In the genomic region with DNA sequence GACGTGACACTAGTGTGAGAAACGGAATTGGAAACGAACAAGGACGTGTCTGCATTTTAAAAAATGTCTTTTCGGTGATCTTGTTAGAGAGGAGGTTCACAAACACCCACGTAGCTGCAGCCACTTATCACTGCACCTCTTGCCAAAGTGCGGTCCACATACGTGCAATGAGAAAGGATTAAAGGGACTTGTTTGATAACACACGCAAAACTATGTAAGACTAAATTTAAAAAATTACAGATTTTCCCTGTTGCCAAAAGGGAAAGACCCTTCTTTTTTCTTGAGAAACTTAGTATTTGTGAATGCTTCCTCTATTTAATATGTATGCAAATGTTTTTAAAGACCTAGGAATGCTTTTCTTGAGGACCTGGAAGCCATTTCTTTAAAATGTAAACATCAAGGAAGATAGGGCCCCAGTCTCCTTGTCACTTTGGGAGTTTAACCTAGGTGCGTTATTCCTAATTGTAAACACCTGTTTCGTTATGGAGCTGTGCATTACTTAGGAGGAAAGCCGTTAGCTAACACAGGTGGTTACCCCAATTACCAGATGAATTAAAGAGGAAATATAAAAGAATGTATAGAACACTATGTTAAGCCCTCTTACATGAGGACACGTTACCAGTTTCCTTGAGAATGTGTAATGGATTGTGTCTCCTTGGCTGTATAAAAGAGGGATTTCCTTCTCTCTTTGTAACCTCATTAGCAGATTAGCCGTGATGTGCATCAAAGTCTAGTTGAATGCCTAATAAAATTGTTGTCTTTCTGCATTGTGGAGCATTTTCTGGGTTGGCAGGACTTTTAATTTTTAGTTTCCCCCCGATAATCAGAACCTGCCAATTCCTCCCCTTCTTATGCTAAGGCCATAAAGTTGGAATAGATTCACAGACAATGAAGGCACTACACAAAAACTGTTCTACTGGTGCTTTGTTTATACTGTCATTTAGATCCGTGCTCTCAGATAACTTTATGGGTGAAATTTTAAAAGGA, we compare ENCODE assay signal across 8 cellular contexts. TPM values are rescaled to one million over a fixed set of nuclear protein-coding genes. Genes with fewer than 3 reads are reported as not detected.
A peak's percentile ranks its signal among the peaks of the same experiment; 100 is the strongest.
DNase-seq lines count a peak whose midpoint lies in the region; ATAC-seq, FAIRE-seq and TF ChIP-seq lines count a peak whose summit lies in the region.

No MANE protein-coding gene starts in this region.

- no peak for TF ChIP-seq POLR2A in GM12892 (IDR thresholded peaks at IDR 0.05; ENCODE audit: low read depth, low read length)

- H3K27ac ChIP-seq in neutrophil = peak overlapping the region; percentile 84

- TF ChIP-seq CTCF in endothelial cell (IDR thresholded peaks at IDR 0.05; ENCODE audit: unreplicated experiment) (no peak), neutrophil (IDR thresholded peaks at IDR 0.05) (no peak)

- peak overlapping the region; percentile 88 for H3K4me3 Mint-ChIP-seq in activated CD4-positive, alpha-beta T cell treated with anti-CD3 and anti-CD28 coated beads, Interleukin-2, amount 10 ng/mL, durations not matched to agents 7 days and 5 days
- peak overlapping the region; percentile 90 for H3K4me3 Mint-ChIP-seq in endothelial cell (ENCODE audit: unreplicated experiment)

- CTCF ChIA-PET in activated CD4-positive, alpha-beta T cell treated with anti-CD3 and anti-CD28 coated beads, Interleukin-2, amount 10 ng/mL, durations not matched to agents 7 days and 5 days (lab: Charles Lee) = interaction anchor here (0.6 kb wide), 1 partner anchor 117 kb away, joined by 3 read pairs; no protein-coding TSS in a partner anchor

- no peak for FAIRE-seq in GM12892 (lab: Jason Lieb, UNC)

- ATAC-seq in GM18519 (IDR thresholded peaks at IDR 0.05; ENCODE audit: low FRiP score, unreplicated experiment) = no peak

- no peak for DNase-seq in activated CD4-positive, alpha-beta T cell treated with anti-CD3 and anti-CD28 coated beads, Interleukin-2, amount 10 ng/mL, durations not matched to agents 7 days and 5 days
- DNase-seq in activated CD4-positive, alpha-beta T cell treated with anti-CD3 and anti-CD28 coated beads, Interleukin-2, amount 50 U/mL, for 48 hours = no peak
- DNase-seq in OCI-M1 (lab: John Stamatoyannopoulos, UW) (peak; percentile 74), endothelial cell (ENCODE audit: low spot score) (no peak), GM12892 (ENCODE audit: insufficient read length) (no peak), RPMI8226 (no peak)

- peaks cover 4% of the 10 kb centered on the region for H3K27me3 Mint-ChIP-seq in activated CD4-positive, alpha-beta T cell treated with anti-CD3 and anti-CD28 coated beads, Interleukin-2, amount 10 ng/mL, durations not matched to agents 7 days and 5 days
- H3K27me3 Mint-ChIP-seq in endothelial cell (ENCODE audit: unreplicated experiment) = peaks cover 11% of the 10 kb centered on the region

- H3K36me3 ChIP-seq in neutrophil = no peaks in the 10 kb centered on the region

- H3K36me3 Mint-ChIP-seq in activated CD4-positive, alpha-beta T cell treated with anti-CD3 and anti-CD28 coated beads, Interleukin-2, amount 10 ng/mL, durations not matched to agents 7 days and 5 days (ENCODE audit: low read depth) = peaks cover 12% of the 10 kb centered on the region
- no peaks in the 10 kb centered on the region for H3K36me3 Mint-ChIP-seq in endothelial cell (ENCODE audit: low read depth, unreplicated experiment)

- peaks cover 39% of the 10 kb centered on the region for H3K4me1 Mint-ChIP-seq in activated CD4-positive, alpha-beta T cell treated with anti-CD3 and anti-CD28 coated beads, Interleukin-2, amount 10 ng/mL, durations not matched to agents 7 days and 5 days
- peaks cover 18% of the 10 kb centered on the region for H3K4me1 Mint-ChIP-seq in endothelial cell (ENCODE audit: unreplicated experiment)

- H3K9me3 Mint-ChIP-seq in activated CD4-positive, alpha-beta T cell treated with anti-CD3 and anti-CD28 coated beads, Interleukin-2, amount 10 ng/mL, durations not matched to agents 7 days and 5 days = peaks cover 3% of the 10 kb centered on the region
- no peaks in the 10 kb centered on the region for H3K9me3 Mint-ChIP-seq in endothelial cell (ENCODE audit: unreplicated experiment)

- H3K27me3 ChIP-seq in neutrophil = no peaks in the 10 kb centered on the region

- H3K4me3 ChIP-seq in neutrophil (ENCODE audit: low read depth in 1 of 2, low read length in 1 of 2) = peak overlapping the region; percentile 76 to 90

- peaks cover 0 to 10% of the 10 kb centered on the region in 2 experiments for H3K4me1 ChIP-seq in neutrophil (ENCODE audit: control insufficient read depth in 1 of 2, insufficient read depth in 1 of 2, low read depth in 1 of 2, low read length in 1 of 2)

- POLR2A ChIA-PET in activated CD4-positive, alpha-beta T cell treated with anti-CD3 and anti-CD28 coated beads, Interleukin-2, amount 10 ng/mL, durations not matched to agents 7 days and 5 days (lab: Charles Lee) = no interaction called here

- peak overlapping the region; percentile 96 for H3K27ac Mint-ChIP-seq in activated CD4-positive, alpha-beta T cell treated with anti-CD3 and anti-CD28 coated beads, Interleukin-2, amount 10 ng/mL, durations not matched to agents 7 days and 5 days
- peak overlapping the region; percentile 93 for H3K27ac Mint-ChIP-seq in endothelial cell (ENCODE audit: unreplicated experiment)

- H3K9me3 ChIP-seq in neutrophil = no peaks in the 10 kb centered on the region

RNA-seq across cellular contexts. Expression of gene LEKR1, which starts 1.0 kb away (rescaled TPM):
- under 1 TPM; 0.47 to 0.54 TPM for total RNA-seq in activated CD4-positive, alpha-beta T cell treated with anti-CD3 and anti-CD28 coated beads, Interleukin-2, amount 10 ng/mL, durations not matched to agents 7 days and 5 days
- 0.18 TPM for total RNA-seq in endothelial cell (ENCODE audit: unreplicated experiment)
- polyA plus RNA-seq in GM12892 (2012; ENCODE audit: missing spikeins) = 5.4 TPM
